ENCODE assay signal across 9 cellular contexts in the genomic region with DNA sequence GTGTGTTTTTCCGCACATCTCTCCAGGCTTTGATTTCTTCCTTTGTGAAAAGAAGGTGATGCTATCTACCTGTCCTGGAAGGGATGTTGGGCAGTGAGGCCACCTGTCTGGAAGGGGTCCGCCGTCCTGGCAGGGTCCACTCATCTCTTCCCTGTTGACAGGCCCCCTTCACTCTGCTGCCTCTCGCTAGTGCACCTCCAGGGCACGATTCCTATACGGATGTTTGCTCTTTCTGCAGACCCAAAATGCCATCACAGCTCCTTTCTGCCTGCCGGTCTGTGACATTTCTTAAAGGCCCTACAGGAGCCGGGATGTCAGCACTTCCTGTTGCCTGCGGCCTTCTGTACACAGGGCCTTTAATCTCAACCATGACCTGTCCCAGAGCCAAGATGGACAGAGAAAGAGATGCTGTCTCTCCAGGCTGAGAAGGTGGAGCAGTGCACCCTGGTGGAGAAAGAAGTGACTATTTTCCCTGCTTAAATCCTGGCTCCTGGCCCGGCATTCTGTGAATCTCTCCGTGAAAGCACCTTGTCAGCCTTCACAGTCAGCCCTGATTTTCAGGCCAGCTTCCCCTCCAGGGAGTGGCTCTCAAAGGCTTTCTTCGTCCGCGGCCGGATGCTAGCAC. TPM values are rescaled to one million over a fixed set of nuclear protein-coding genes. Genes with fewer than 3 reads are reported as not detected.
DNase-seq lines count a peak whose midpoint lies in the region; ATAC-seq and TF ChIP-seq lines count a peak whose summit lies in the region.
"Had no signal": no experiment of that assay in that cellular context is flagged by ENCODE, and none has a peak within 500 bp of the region (broad histone marks: within the 10 kb centered on the region; RNA-seq: fewer than 3 reads in every experiment).

No MANE protein-coding gene starts in this region.

- DNase-seq in HT-29 (ENCODE audit: low spot score) (peak; percentile 70), breast epithelium (ENCODE audit: low spot score in 2 of 2) (peak; percentile 37 to 59), kidney glomerular epithelial cell (lab: John Stamatoyannopoulos, UW) (peak; percentile 1), activated T-cell treated with anti-CD3 and anti-CD28 coated beads for 4 hours (no peak), ovary (no peak)
- DNase-seq: CD4-positive, alpha-beta T cell had no signal

- TF ChIP-seq EP300 in ovary (IDR thresholded peaks at IDR 0.05) = no peak

- no peak overlapping the region for H3K27ac ChIP-seq in 22Rv1
- H3K27ac ChIP-seq in breast epithelium = peak overlapping the region in 1 of 2 donors; percentile 36
- H3K27ac ChIP-seq in ovary = no peak overlapping the region

- TF ChIP-seq POLR2A in breast epithelium (IDR thresholded peaks at IDR 0.05) = no peak
- TF ChIP-seq POLR2A in ovary (IDR thresholded peaks at IDR 0.05) = no peak

- peak; percentile 50 for TF ChIP-seq CTCF in 22Rv1 (IDR thresholded peaks at IDR 0.05)
- peak in 1 of 3 donors; percentile 37 for TF ChIP-seq CTCF in breast epithelium (IDR thresholded peaks at IDR 0.05)
- TF ChIP-seq CTCF in ovary (IDR thresholded peaks at IDR 0.05) = no peak

- H3K9me3 ChIP-seq in breast epithelium (no peaks in the 10 kb centered on the region), ovary (no peaks in the 10 kb centered on the region)

- ATAC-seq in HG03469 (IDR thresholded peaks at IDR 0.05; ENCODE audit: unreplicated experiment) = no peak
- no peak for ATAC-seq in GM21717 (IDR thresholded peaks at IDR 0.05; ENCODE audit: unreplicated experiment)

- intact Hi-C loops in breast epithelium (cut with DNase I; ENCODE audit: low total_unique reads) (no loop called here), ovary (cut with DNase I) (no loop called here)

- no peak overlapping the region for H3K4me3 ChIP-seq in breast epithelium
- no peak overlapping the region for H3K4me3 ChIP-seq in ovary

- no peaks in the 10 kb centered on the region for H3K27me3 ChIP-seq in breast epithelium
- H3K27me3 ChIP-seq in ovary = no peaks in the 10 kb centered on the region

- no peaks in the 10 kb centered on the region for H3K4me1 ChIP-seq in breast epithelium
- no peaks in the 10 kb centered on the region for H3K4me1 ChIP-seq in ovary (ENCODE audit: insufficient read depth)

- WGBS in ovary, 3 donors = 59 to 67% (median 62%) methylated on average over 15 of the region's 15 CpGs

- no peaks in the 10 kb centered on the region for H3K36me3 ChIP-seq in breast epithelium
- no peaks in the 10 kb centered on the region for H3K36me3 ChIP-seq in ovary

RNA-seq across cellular contexts. Expression of a gene that starts 7.4 kb away (rescaled TPM):
- 50.2 and 58.0 TPM in 2 replicates for total RNA-seq in HT-29 (2014; rRNA removed; shearing (Covaris generic))
- total RNA-seq in breast epithelium (10 to 100 TPM in 1 of 3 donors, 1 to 10 TPM in 1, not detected in 1; 4.3 to 17.6 TPM), ovary (1 to 10 TPM in 1 of 7 donors, under 1 TPM in 1, not detected in 5; 0.36 to 6.3 TPM)
- polyA plus RNA-seq in ovary = not detected
- total RNA-seq: CD4-positive, alpha-beta T cell had no signal

Comparison
In these comparisons a context has a peak if more than half of its experiments do, and no peak if none do; other contexts are left out.
1. DNase-seq: peak in HT-29 (single experiment), breast epithelium (2 of 2) and kidney glomerular epithelial cell (single experiment); none in activated T-cell treated with anti-CD3 and anti-CD28 coated beads for 4 hours (single experiment) and ovary (0 of 5).